Comparison of ENCODE assay signal across 10 cellular contexts in genomic region chr5:14266171-14266570, GRCh38.
DNase-seq lines count a peak whose midpoint lies in the region; ATAC-seq and TF ChIP-seq lines count a peak whose summit lies in the region.
"Had no signal": no experiment of that assay in that cellular context is flagged by ENCODE, and none has a peak within 500 bp of the region (broad histone marks: within the 10 kb centered on the region; RNA-seq: fewer than 3 reads in every experiment).

No MANE protein-coding gene starts in this region.

- intact Hi-C loops in HCT116 (cut with micrococcal nuclease) (loop anchor here (2.0 to 5.0 kb wide), 3 partner anchors 89 to 229 kb away; partner anchors contain the start of gene TRIO), sigmoid colon (cut with DNase I) (no loop called here)

- H3K27me3 ChIP-seq in HCT116 (ENCODE audit: insufficient read depth, low read length) = no peaks in the 10 kb centered on the region
- no peaks in the 10 kb centered on the region for H3K27me3 ChIP-seq in fibroblast of lung (ENCODE audit: control insufficient read depth, insufficient read depth, low read length)
- no peaks in the 10 kb centered on the region for H3K27me3 ChIP-seq in sigmoid colon

- TF ChIP-seq POLR2A in HCT116 (IDR thresholded peaks at IDR 0.05; ENCODE audit: borderline replicate concordance, extremely low read depth, insufficient read depth, insufficient read length) (no peak), sigmoid colon (IDR thresholded peaks at IDR 0.05) (no peak)

- TF ChIP-seq CTCF in HCT116 (IDR thresholded peaks at IDR 0.05 in 2 of 3, conservative IDR thresholded peaks at IDR 0.05 in 1 of 3; ENCODE audit: borderline replicate concordance in 1 of 3, insufficient read depth in 1 of 3, low read depth in 2 of 3, low read length in 2 of 3) (no peak), RWPE1 (conservative IDR thresholded peaks at IDR 0.05; ENCODE audit: low read depth) (no peak), fibroblast of lung (conservative IDR thresholded peaks at IDR 0.05 in 1 of 2, IDR thresholded peaks at IDR 0.05 in 1 of 2; ENCODE audit: low read depth in 1 of 2, low read length in 2 of 2) (no peak), sigmoid colon (IDR thresholded peaks at IDR 0.05) (no peak)

- POLR2A ChIA-PET in HCT116 (lab: Charles Lee) (no interaction called here), RWPE1 (lab: Yijun Ruan, JAX; ENCODE audit: low non-redundant PET) (no interaction called here)

- no peak for TF ChIP-seq EP300 in sigmoid colon (IDR thresholded peaks at IDR 0.05)

- H3K27ac ChIP-seq in HCT116 (ENCODE audit: low read depth, low read length) (no peak overlapping the region; the same call in 1 of the 2 replicates), RWPE1 (peak overlapping the region; percentile 77), fibroblast of lung (ENCODE audit: insufficient read depth, low read length) (peak overlapping the region; percentile 66), sigmoid colon (peak overlapping the region in 3 of 4 donors; percentile 63 to 82 (median 78))

- H3K4me3 ChIP-seq in HCT116 (replicated peaks in 1 of 2; ENCODE audit: low read depth in 1 of 2, low read length in 2 of 2) (0 out of 4 replicates have a peak overlapping the region, but pooled peaks of 1 of the 2 experiments have one; percentile 44), fibroblast of lung (replicated peaks in 1 of 4; ENCODE audit: control extremely low read depth in 1 of 4, insufficient read depth in 1 of 4, low read depth in 3 of 4, low read length in 4 of 4) (no peak overlapping the region), sigmoid colon (no peak overlapping the region)

- H3K9ac ChIP-seq in HCT116 (ENCODE audit: low read length) (peak overlapping the region; percentile 40), fibroblast of lung (ENCODE audit: insufficient read depth, low read length) (no peak overlapping the region)

- RAD21 ChIA-PET in HCT116 (lab: Charles Lee; ENCODE audit: low non-redundant PET in 1 of 2, low total read pairs in 2 of 2, uncharacterized antibody in 2 of 2, unreplicated experiment in 2 of 2) = no interaction called here

- H3K36me3 ChIP-seq in HCT116 (ENCODE audit: control insufficient read depth in 1 of 2, insufficient read depth in 2 of 2, low read length in 2 of 2) (peaks cover 0 to 3% of the 10 kb centered on the region in 2 experiments; a peak in 1 of 4 replicates), fibroblast of lung (ENCODE audit: control insufficient read depth, insufficient read depth, low read length) (peaks cover under 1% of the 10 kb centered on the region), sigmoid colon (peaks cover 0 to 3% (median under 1%) of the 10 kb centered on the region in 4 donors)

- CTCF ChIA-PET in HCT116 (lab: Charles Lee) (no interaction called here), RWPE1 (lab: Yijun Ruan, JAX) (no interaction called here)

- H3K4me1 ChIP-seq in HCT116 (ENCODE audit: control insufficient read depth in 1 of 2, insufficient read depth in 2 of 2, low read length in 2 of 2) (peaks cover 55 to 90% of the 10 kb centered on the region in 2 experiments), fibroblast of lung (ENCODE audit: control insufficient read depth, extremely low read depth, insufficient read depth, low read length) (peaks cover 51% of the 10 kb centered on the region), sigmoid colon (peaks cover 0 to 76% (median 60%) of the 10 kb centered on the region in 4 donors)

- H2AFZ ChIP-seq in HCT116 (ENCODE audit: low read depth, low read length, poor library complexity, severe bottlenecking) (no peak overlapping the region), fibroblast of lung (ENCODE audit: low read length) (no peak overlapping the region)

- WGBS in sigmoid colon, 2 donors = 89 to 92% methylated on average over 4 of the region's 4 CpGs

- H3K9me3 ChIP-seq in HCT116 (ENCODE audit: control insufficient read depth in 1 of 2, insufficient read depth in 1 of 2, low read depth in 1 of 2, low read length in 2 of 2) (no peaks in the 10 kb centered on the region), fibroblast of lung (ENCODE audit: control insufficient read depth, insufficient read depth, low read depth, low read length) (no peaks in the 10 kb centered on the region), sigmoid colon (no peaks in the 10 kb centered on the region)

- peaks cover 95% of the 10 kb centered on the region for H3K79me2 ChIP-seq in HCT116 (ENCODE audit: insufficient read depth, low read length)
- H3K79me2 ChIP-seq in fibroblast of lung (ENCODE audit: control insufficient read depth, insufficient read depth, low read length) = peaks cover 90% of the 10 kb centered on the region

- H3K4me2 ChIP-seq in HCT116 (ENCODE audit: low read length) (peak overlapping the region; percentile 83), fibroblast of lung (ENCODE audit: extremely low read depth, insufficient read depth, low read length) (peak overlapping the region; percentile 50)

- no peak for TF ChIP-seq RAD21 in HCT116 (IDR thresholded peaks at IDR 0.05; ENCODE audit: low read depth)

- DNase-seq in HCT116 (ENCODE audit: low read depth, low spot score) (no peak), RWPE1 (ENCODE audit: low spot score) (no peak), fibroblast of lung (ENCODE audit: low read depth in 2 of 2) (peak in 1 of 2 donors; percentile 49), sigmoid colon (no peak), GM19240 (ENCODE audit: insufficient read length, low spot score) (no peak), pons (ENCODE audit: low spot score) (no peak)
- DNase-seq: activated CD4-positive, alpha-beta T cell treated with anti-CD3 and anti-CD28 coated beads, Interleukin-2, amount 50 U/mL, for 4 hours; head of caudate nucleus; left ventricle myocardium superior had no signal

- no peaks in the 10 kb centered on the region for H4K20me1 ChIP-seq in HCT116 (ENCODE audit: insufficient read depth)
- H4K20me1 ChIP-seq in fibroblast of lung (ENCODE audit: control insufficient read depth, extremely low read depth, insufficient read depth, low read length) = no peaks in the 10 kb centered on the region

- no TSS peak for BruUV-seq in HCT116 (replicated peaks; lab: Mats Ljungman, UMichigan)

- H3K9me2 ChIP-seq in HCT116 (ENCODE audit: insufficient read depth) = no peaks in the 10 kb centered on the region

- ATAC-seq in HCT116 (no peak), HG03039 (IDR thresholded peaks at IDR 0.05; ENCODE audit: unreplicated experiment) (no peak)
- ATAC-seq: left ventricle myocardium superior had no signal

TF ChIP-seq in HCT116, 20 proteins besides CTCF, POLR2A, EP300 and RAD21:
- no peak for TF ChIP-seq CBX3 (IDR thresholded peaks at IDR 0.05; ENCODE audit: low read depth)
- no peak for TF ChIP-seq MAX (IDR thresholded peaks at IDR 0.05)
- TF ChIP-seq EZH2 (IDR thresholded peaks at IDR 0.05) = no peak
- no peak for TF ChIP-seq ZBTB33 (IDR thresholded peaks at IDR 0.05; ENCODE audit: extremely low read depth, insufficient replicate concordance, low read length)
- no peak for TF ChIP-seq TCF7L2 (IDR thresholded peaks at IDR 0.05; ENCODE audit: borderline replicate concordance, extremely low read depth, insufficient read depth, insufficient read length)
- no peak for TF ChIP-seq ZFX (IDR thresholded peaks at IDR 0.05)
- no peak for TF ChIP-seq SIN3A (IDR thresholded peaks at IDR 0.05; ENCODE audit: low read depth)
